In genomic region chr7:1076184-1077072, GRCh38 we compare ENCODE assay signal across 1 cellular context.
TF ChIP-seq lines count a peak whose summit lies in the region.

No MANE protein-coding gene starts in this region.

TF ChIP-seq in IMR-90, 13 proteins besides CTCF, POLR2A, EP300 and RAD21 (continued from another document):
- TF ChIP-seq ELK1 (IDR thresholded peaks at IDR 0.05; ENCODE audit: borderline replicate concordance, low read depth, low read length) (no peak), NFE2L2 (IDR thresholded peaks at IDR 0.05; ENCODE audit: low read depth, low read length) (no peak), RFX5 (IDR thresholded peaks at IDR 0.05; ENCODE audit: low read depth, low read length) (no peak), MAZ (IDR thresholded peaks at IDR 0.05; ENCODE audit: borderline replicate concordance, low read depth, low read length) (no peak)
